ENCODE assay signal across 8 cellular contexts in the genomic region with DNA sequence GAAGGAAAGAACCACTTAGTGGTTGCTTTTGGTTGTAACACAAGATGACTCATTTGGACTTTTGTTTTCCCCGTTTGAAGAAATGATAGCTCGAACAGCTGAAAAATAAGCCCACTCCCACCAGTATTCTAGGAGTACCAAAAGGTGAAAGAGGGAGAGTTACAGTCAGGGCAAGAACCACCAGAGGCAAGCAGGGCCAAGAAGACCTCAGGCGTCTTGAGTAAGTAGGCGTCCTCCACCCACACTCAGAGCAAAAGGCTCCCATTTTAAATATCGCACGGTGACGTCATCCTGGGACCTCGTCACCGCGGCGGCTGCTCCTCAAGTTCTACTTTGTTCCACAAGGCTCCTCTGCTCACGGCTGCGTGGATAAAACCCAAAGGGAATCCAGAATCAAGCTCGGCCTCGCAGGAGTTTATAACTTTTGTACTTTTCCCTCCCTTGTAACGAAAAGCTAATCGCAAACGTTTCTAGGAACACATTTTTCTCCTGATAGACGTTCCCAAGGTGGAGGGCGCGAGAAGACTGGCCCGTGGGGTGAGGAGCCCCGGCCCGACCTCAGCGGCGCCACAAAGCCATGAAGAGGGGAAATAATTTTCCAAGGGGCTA. TPM values are rescaled to one million over a fixed set of nuclear protein-coding genes. Genes with fewer than 3 reads are reported as not detected.
A peak's percentile ranks its signal among the peaks of the same experiment; 100 is the strongest.
DNase-seq lines count a peak whose midpoint lies in the region; ATAC-seq, FAIRE-seq and TF ChIP-seq lines count a peak whose summit lies in the region.

No MANE protein-coding gene starts in this region.

- peaks cover 8% of the 10 kb centered on the region; the same call in 1 of the 2 replicates for H3F3A ChIP-seq in PC-9 (ENCODE audit: insufficient read depth, low read depth)

- ATAC-seq in GM21360 (IDR thresholded peaks at IDR 0.05; ENCODE audit: unreplicated experiment) (peak; percentile 51), natural killer cell (peak; percentile 57 to 71 (median 63))
- ATAC-seq in stimulated activated naive B cell treated with anti-CD40 and anti-IgM and Interleukin-4, amounts not matched to agents 10 μg/mL and 1 μg/mL and 100 μg/mL, for 72 hours (replicated peaks), result peak; percentile 56 to 65

- no peaks in the 10 kb centered on the region for H3K9me3 Mint-ChIP-seq in activated T-helper 1 cell treated with anti-CD3 and anti-CD28 coated beads, Interleukin-12 subunit alpha, Interleukin-12 subunit beta, Interleukin-2, Interleukin-4 antibody, amounts not matched to agents 30 ng/mL and 10 ng/mL and 1 ng/mL, durations not matched to agents 14 hours and 24 hours and 36 hours
- H3K9me3 Mint-ChIP-seq in natural killer cell, result no peaks in the 10 kb centered on the region
- H3K9me3 Mint-ChIP-seq in stimulated activated naive B cell treated with anti-CD40 and anti-IgM and Interleukin-4, amounts not matched to agents 10 μg/mL and 1 μg/mL and 100 μg/mL, for 72 hours, result no peaks in the 10 kb centered on the region

- peaks cover 44% of the 10 kb centered on the region for H3K79me2 ChIP-seq in PC-9 (ENCODE audit: low read depth)

- H4K20me1 ChIP-seq in PC-9 (ENCODE audit: insufficient read depth), result no peaks in the 10 kb centered on the region

- peaks cover 11% of the 10 kb centered on the region for H3K4me1 ChIP-seq in PC-9 (replicated peaks; ENCODE audit: insufficient read depth)

- TF ChIP-seq CTCF in D721Med (IDR thresholded peaks at IDR 0.05; ENCODE audit: insufficient read depth, missing control alignments) (no peak), PC-9 (conservative IDR thresholded peaks at IDR 0.05) (no peak), natural killer cell (IDR thresholded peaks at IDR 0.05) (no peak)

- TSS peak; percentile 35 for BruUV-seq in PC-9 (replicated peaks; lab: Mats Ljungman, UMichigan)

- no peak for FAIRE-seq in D721Med (lab: Jason Lieb, UNC)

- POLR2A ChIA-PET in PC-9 (lab: Charles Lee; ENCODE audit: unreplicated experiment), result no interaction called here

- H3K27ac ChIP-seq in PC-9, result peak overlapping the region; percentile 45

- peak overlapping the region; percentile 81 for H3K4me2 ChIP-seq in PC-9

- H3K4me1 Mint-ChIP-seq in activated T-helper 1 cell treated with anti-CD3 and anti-CD28 coated beads, Interleukin-12 subunit alpha, Interleukin-12 subunit beta, Interleukin-2, Interleukin-4 antibody, amounts not matched to agents 30 ng/mL and 10 ng/mL and 1 ng/mL, durations not matched to agents 14 hours and 24 hours and 36 hours (ENCODE audit: low read depth), result peaks cover 58% of the 10 kb centered on the region
- peaks cover 12 to 23% of the 10 kb centered on the region in 2 donors for H3K4me1 Mint-ChIP-seq in natural killer cell
- peaks cover 8 to 18% of the 10 kb centered on the region in 2 donors for H3K4me1 Mint-ChIP-seq in stimulated activated naive B cell treated with anti-CD40 and anti-IgM and Interleukin-4, amounts not matched to agents 10 μg/mL and 1 μg/mL and 100 μg/mL, for 72 hours

- peak overlapping the region; percentile 88 for H3K4me3 ChIP-seq in PC-9

- peak overlapping the region; percentile 88 for H3K4me3 Mint-ChIP-seq in activated T-helper 1 cell treated with anti-CD3 and anti-CD28 coated beads, Interleukin-12 subunit alpha, Interleukin-12 subunit beta, Interleukin-2, Interleukin-4 antibody, amounts not matched to agents 30 ng/mL and 10 ng/mL and 1 ng/mL, durations not matched to agents 14 hours and 24 hours and 36 hours
- peak overlapping the region; percentile 95 for H3K4me3 Mint-ChIP-seq in natural killer cell
- H3K4me3 Mint-ChIP-seq in stimulated activated naive B cell treated with anti-CD40 and anti-IgM and Interleukin-4, amounts not matched to agents 10 μg/mL and 1 μg/mL and 100 μg/mL, for 72 hours, result peak overlapping the region; percentile 90

- no peaks in the 10 kb centered on the region for H3K9me2 ChIP-seq in PC-9 (ENCODE audit: insufficient read depth)

- H3K27me3 ChIP-seq in PC-9 (ENCODE audit: insufficient read depth, low read depth), result no peaks in the 10 kb centered on the region

- peak overlapping the region; percentile 97 for H3K27ac Mint-ChIP-seq in activated T-helper 1 cell treated with anti-CD3 and anti-CD28 coated beads, Interleukin-12 subunit alpha, Interleukin-12 subunit beta, Interleukin-2, Interleukin-4 antibody, amounts not matched to agents 30 ng/mL and 10 ng/mL and 1 ng/mL, durations not matched to agents 14 hours and 24 hours and 36 hours
- H3K27ac Mint-ChIP-seq in natural killer cell, result peak overlapping the region; percentile 91 to 99
- peak overlapping the region; percentile 92 for H3K27ac Mint-ChIP-seq in stimulated activated naive B cell treated with anti-CD40 and anti-IgM and Interleukin-4, amounts not matched to agents 10 μg/mL and 1 μg/mL and 100 μg/mL, for 72 hours

- intact Hi-C loops in PC-9 (cut with micrococcal nuclease; ENCODE audit: unreplicated experiment), result loop anchor here (5.0 kb wide), 1 partner anchor 99 kb away; the partner anchor contains the start of gene CXADR
- intact Hi-C loops in activated T-helper 1 cell treated with anti-CD3 and anti-CD28 coated beads, Interleukin-12 subunit alpha, Interleukin-12 subunit beta, Interleukin-2, Interleukin-4 antibody, amounts not matched to agents 30 ng/mL and 10 ng/mL and 1 ng/mL, durations not matched to agents 14 hours and 24 hours and 36 hours (cut with micrococcal nuclease), result loop anchor here (1.0 to 5.0 kb wide), 7 partner anchors 17 to 1879 kb away; no protein-coding TSS in a partner anchor
- intact Hi-C loops in natural killer cell (cut with micrococcal nuclease), result loop anchor here (2.0 to 5.0 kb wide), 2 partner anchors 171 to 207 kb away; partner anchors contain the start of gene C21orf91

- no peaks in the 10 kb centered on the region for H3K27me3 Mint-ChIP-seq in activated T-helper 1 cell treated with anti-CD3 and anti-CD28 coated beads, Interleukin-12 subunit alpha, Interleukin-12 subunit beta, Interleukin-2, Interleukin-4 antibody, amounts not matched to agents 30 ng/mL and 10 ng/mL and 1 ng/mL, durations not matched to agents 14 hours and 24 hours and 36 hours (ENCODE audit: insufficient read depth)
- H3K27me3 Mint-ChIP-seq in natural killer cell (ENCODE audit: low read depth in 2 of 2), result no peaks in the 10 kb centered on the region
- no peaks in the 10 kb centered on the region for H3K27me3 Mint-ChIP-seq in stimulated activated naive B cell treated with anti-CD40 and anti-IgM and Interleukin-4, amounts not matched to agents 10 μg/mL and 1 μg/mL and 100 μg/mL, for 72 hours

- H3K36me3 ChIP-seq in PC-9 (ENCODE audit: low read depth), result no peaks in the 10 kb centered on the region

- H3K9me3 ChIP-seq in PC-9 (ENCODE audit: insufficient read depth, low read depth), result no peaks in the 10 kb centered on the region

- DNase-seq in D721Med (ENCODE audit: insufficient read length, low spot score) (peak; percentile 26), HS-5 (ENCODE audit: low read depth) (peak; percentile 77), PC-9 (peak; percentile 61 to 73), fibroblast of peridontal ligament (ENCODE audit: extremely low read depth) (peak; percentile 94), natural killer cell (peak; percentile 74)
- peak; percentile 76 for DNase-seq in activated T-helper 1 cell treated with anti-CD3 and anti-CD28 coated beads, Interleukin-12 subunit alpha, Interleukin-12 subunit beta, Interleukin-2, Interleukin-4 antibody, amounts not matched to agents 30 ng/mL and 10 ng/mL and 1 ng/mL, durations not matched to agents 14 hours and 24 hours and 36 hours (ENCODE audit: low spot score)
- peak; percentile 59 for DNase-seq in stimulated activated naive B cell treated with anti-CD40 and anti-IgM and Interleukin-4, amounts not matched to agents 10 μg/mL and 1 μg/mL and 100 μg/mL, for 72 hours

- H2AFZ ChIP-seq in PC-9, result peak overlapping the region; percentile 94

- H3K36me3 Mint-ChIP-seq in activated T-helper 1 cell treated with anti-CD3 and anti-CD28 coated beads, Interleukin-12 subunit alpha, Interleukin-12 subunit beta, Interleukin-2, Interleukin-4 antibody, amounts not matched to agents 30 ng/mL and 10 ng/mL and 1 ng/mL, durations not matched to agents 14 hours and 24 hours and 36 hours (ENCODE audit: low read depth), result peaks cover 37% of the 10 kb centered on the region
- H3K36me3 Mint-ChIP-seq in natural killer cell, result no peaks in the 10 kb centered on the region
- H3K36me3 Mint-ChIP-seq in stimulated activated naive B cell treated with anti-CD40 and anti-IgM and Interleukin-4, amounts not matched to agents 10 μg/mL and 1 μg/mL and 100 μg/mL, for 72 hours, result peaks cover 7 to 17% of the 10 kb centered on the region in 2 donors

- CTCF ChIA-PET in PC-9 (lab: Charles Lee), result interaction anchor here (0.5 to 1.2 kb wide), 2 partner anchors 100 to 393 kb away, joined by 3 read pairs; no protein-coding TSS in a partner anchor

RNA-seq across cellular contexts. Expression of gene BTG3, which starts 1.2 kb away (rescaled TPM):
- total RNA-seq in PC-9 (2021), result 21.1 and 24.3 TPM in 2 replicates
- 83.6 and 96.2 TPM in 2 replicates for total RNA-seq in activated T-helper 1 cell treated with anti-CD3 and anti-CD28 coated beads, Interleukin-12 subunit alpha, Interleukin-12 subunit beta, Interleukin-2, Interleukin-4 antibody, amounts not matched to agents 30 ng/mL and 10 ng/mL and 1 ng/mL, durations not matched to agents 14 hours and 24 hours and 36 hours
- total RNA-seq in natural killer cell, result 10 to 100 TPM; 57.5 to 88.8 (median 70.9) TPM

Comparison
In these comparisons a context has a peak if more than half of its experiments do, and no peak if none do; other contexts are left out.
1. Peak in every context shown above with its lines: DNase-seq, ATAC-seq, H3K4me3 ChIP-seq and H3K27ac ChIP-seq.
2. DNase-seq: peak in every context shown above with its lines; median percentile 94 in fibroblast of peridontal ligament; 77 in HS-5; 76 in activated T-helper 1 cell treated with anti-CD3 and anti-CD28 coated beads, Interleukin-12 subunit alpha, Interleukin-12 subunit beta, Interleukin-2, Interleukin-4 antibody, amounts not matched to agents 30 ng/mL and 10 ng/mL and 1 ng/mL, durations not matched to agents 14 hours and 24 hours and 36 hours; 74 in natural killer cell; 67 in PC-9; 59 in stimulated activated naive B cell treated with anti-CD40 and anti-IgM and Interleukin-4, amounts not matched to agents 10 μg/mL and 1 μg/mL and 100 μg/mL, for 72 hours; 26 in D721Med.